Comparison of ENCODE assay signal across 13 cellular contexts in the genomic region with DNA sequence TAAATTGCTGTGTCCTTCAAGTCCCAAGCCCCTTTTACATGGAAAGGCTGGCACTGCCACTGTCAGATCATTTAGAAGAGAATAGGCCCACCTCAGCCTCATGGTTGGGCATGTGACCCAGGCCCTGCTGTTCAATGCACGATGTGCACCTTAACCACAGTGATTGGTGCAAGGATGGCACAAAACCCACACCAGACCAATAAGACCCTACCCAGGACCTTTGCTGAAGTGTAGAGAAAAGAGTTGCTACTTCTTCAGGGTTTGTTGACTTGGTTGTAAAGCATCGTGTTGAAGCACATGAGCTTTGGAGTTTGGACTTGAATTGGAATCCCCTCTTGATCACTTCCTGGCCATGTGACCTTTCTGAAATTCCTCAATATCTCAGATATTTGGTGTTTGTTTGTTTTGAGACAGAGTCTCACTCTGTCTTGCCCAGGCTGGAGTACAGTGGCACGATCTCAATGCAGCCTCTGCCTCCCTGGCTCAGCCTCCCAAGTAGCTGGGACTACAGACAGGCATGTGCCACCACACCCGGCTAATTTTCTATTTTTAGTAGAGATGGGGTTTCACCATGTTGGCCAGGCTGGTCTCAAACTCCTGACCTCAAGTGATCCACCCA.
"Had no signal": no experiment of that assay in that cellular context is flagged by ENCODE, and none has a peak within 500 bp of the region (broad histone marks: within the 10 kb centered on the region; RNA-seq: fewer than 3 reads in every experiment).

No MANE protein-coding gene starts in this region.

- H3K9me3 ChIP-seq: spleen, tibial nerve had no signal

- H3K27ac ChIP-seq: brain microvascular endothelial cell, foreskin keratinocyte, spleen, tibial nerve had no signal

- H3K4me1 Mint-ChIP-seq: nephron progenitor cell had no signal

- H3K27me3 ChIP-seq: brain microvascular endothelial cell, foreskin keratinocyte, spleen, tibial nerve had no signal

- H3K4me1 ChIP-seq: foreskin keratinocyte, tibial nerve had no signal

- H3K4me3 Mint-ChIP-seq: nephron progenitor cell had no signal

- H3K27ac Mint-ChIP-seq: nephron progenitor cell had no signal

- FAIRE-seq: colon, urothelium cell line had no signal

- H3K4me3 ChIP-seq: spleen, tibial nerve had no signal

- DNase-seq: aorta, glutamatergic neuron, islet precursor cell, occipital lobe, posterior cingulate gyrus, T1000 had no signal

- H3K36me3 ChIP-seq: brain microvascular endothelial cell had no signal
